In the genomic region with DNA sequence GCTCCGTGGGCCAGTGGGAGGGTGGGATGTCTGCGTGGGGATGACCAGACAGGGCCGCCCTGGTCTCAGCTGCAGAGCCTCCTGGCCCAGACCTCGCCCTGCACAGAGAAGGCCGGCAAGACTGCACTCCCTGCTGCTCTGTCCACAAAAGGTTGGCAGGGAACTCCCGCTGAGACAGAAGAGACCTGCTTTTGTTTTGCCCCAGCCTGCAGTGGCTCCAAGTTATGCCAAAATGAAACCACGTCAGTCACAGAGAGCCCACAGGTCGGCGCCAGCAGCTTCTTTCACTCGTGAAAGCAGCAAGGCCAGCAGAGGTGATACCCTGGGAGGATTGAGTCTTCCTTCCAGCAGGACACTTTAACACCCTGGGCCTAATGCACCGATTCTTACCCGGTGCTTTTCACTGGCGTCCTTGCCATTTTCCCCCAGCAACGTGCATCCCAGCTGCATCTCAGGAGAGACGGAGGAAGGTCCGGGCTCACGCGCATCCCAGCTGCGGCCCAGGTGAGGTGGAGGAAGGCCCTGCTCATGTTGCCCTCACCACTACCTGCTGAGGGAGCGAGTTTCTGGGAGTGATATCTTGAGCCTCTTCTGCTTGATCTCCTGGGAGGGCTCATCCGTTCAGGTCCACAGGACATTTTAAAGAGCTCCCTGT, we compare ENCODE assay signal across 16 cellular contexts. TPM values are rescaled to one million over a fixed set of nuclear protein-coding genes. Genes with fewer than 3 reads are reported as not detected.
A peak's percentile ranks its signal among the peaks of the same experiment; 100 is the strongest.
DNase-seq lines count a peak whose midpoint lies in the region; TF ChIP-seq lines count a peak whose summit lies in the region.
"Had no signal": no experiment of that assay in that cellular context is flagged by ENCODE, and none has a peak within 500 bp of the region (broad histone marks: within the 10 kb centered on the region; RNA-seq: fewer than 3 reads in every experiment).

No MANE protein-coding gene starts in this region.

- H3K4me1 Mint-ChIP-seq in chondrocyte (ENCODE audit: low read depth): no peaks in the 10 kb centered on the region
- H3K4me1 Mint-ChIP-seq: CD4-positive, CD25-positive, alpha-beta regulatory T cell had no signal

- peak in 2 of 3 experiments; percentile 26 to 63 for DNase-seq in NCI-H1417 (lab: John Stamatoyannopoulos, UW)
- no peak for DNase-seq in NCI-H1417 treated with DMSO at 0.1 percent for 48 hours (lab: John Stamatoyannopoulos, UW)
- DNase-seq in NCI-H2196 treated with DMSO at 0.1 percent for 48 hours (lab: John Stamatoyannopoulos, UW; ENCODE audit: unreplicated experiment): peak; percentile 37
- DNase-seq in chondrocyte (ENCODE audit: low spot score): no peak
- DNase-seq in pons (ENCODE audit: low spot score): peak; percentile 52
- DNase-seq in HPDE6-E6E7 (ENCODE audit: extremely low spot score): no peak
- DNase-seq in GM03348 (ENCODE audit: low spot score): no peak
- no peak for DNase-seq in effector CD4-positive, alpha-beta T cell
- DNase-seq: activated CD4-positive, alpha-beta T cell treated with anti-CD3 and anti-CD28 coated beads for 1 hour; activated CD8-positive, alpha-beta memory T cell treated with anti-CD3 and anti-CD28 coated beads, Interleukin-2, amount 50 U/mL, for 4 hours; activated naive CD4-positive, alpha-beta T cell; CD4-positive, CD25-positive, alpha-beta regulatory T cell; dermis blood vessel endothelial cell; left lung; T-helper 1 cell had no signal

- peak; percentile 16 for TF ChIP-seq CTCF in chondrocyte (IDR thresholded peaks at IDR 0.05)

- no peak overlapping the region for H3K27ac Mint-ChIP-seq in chondrocyte (ENCODE audit: unreplicated experiment)
- H3K27ac Mint-ChIP-seq: CD4-positive, CD25-positive, alpha-beta regulatory T cell; progenitor cell of endocrine pancreas had no signal

- H3K4me3 Mint-ChIP-seq in chondrocyte (ENCODE audit: unreplicated experiment): no peak overlapping the region
- H3K4me3 Mint-ChIP-seq: CD4-positive, CD25-positive, alpha-beta regulatory T cell had no signal

- peaks cover 10% of the 10 kb centered on the region for H3K9me3 Mint-ChIP-seq in chondrocyte (ENCODE audit: low read depth)

- H3K36me3 Mint-ChIP-seq in chondrocyte (ENCODE audit: low read depth): peaks cover 3% of the 10 kb centered on the region
- H3K36me3 Mint-ChIP-seq: CD4-positive, CD25-positive, alpha-beta regulatory T cell had no signal

- H3K27me3 Mint-ChIP-seq in chondrocyte (ENCODE audit: low read depth): peaks cover 54% of the 10 kb centered on the region

RNA-seq across cellular contexts. Expression of gene CTDP1, which starts 22.1 kb away (rescaled TPM):
- 20.0 to 21.0 TPM (median 20.9 TPM) in 3 replicates for total RNA-seq in chondrocyte

Comparison
In these comparisons a context has a peak if more than half of its experiments do, and no peak if none do; other contexts are left out.
1. DNase-seq: peak in NCI-H1417 (2 of 3), NCI-H2196 treated with DMSO at 0.1 percent for 48 hours (single experiment) and pons (single experiment); none in NCI-H1417 treated with DMSO at 0.1 percent for 48 hours (single experiment), chondrocyte (single experiment), HPDE6-E6E7 (single experiment), GM03348 (single experiment) and effector CD4-positive, alpha-beta T cell (single experiment).